ENCODE assay signal across 18 cellular contexts in genomic region chr10:34079702-34080484, GRCh38.
A peak's percentile ranks its signal among the peaks of the same experiment; 100 is the strongest.
DNase-seq lines count a peak whose midpoint lies in the region; ATAC-seq and TF ChIP-seq lines count a peak whose summit lies in the region.
"Had no signal": no experiment of that assay in that cellular context is flagged by ENCODE, and none has a peak within 500 bp of the region (broad histone marks: within the 10 kb centered on the region; RNA-seq: fewer than 3 reads in every experiment).

No MANE protein-coding gene starts in this region.

- no peak overlapping the region for H3K14ac ChIP-seq in mesenchymal stem cell (ENCODE audit: low read length in 2 of 2)

- no peak overlapping the region for H3K4ac ChIP-seq in mesenchymal stem cell (ENCODE audit: low read depth in 1 of 2, low read length in 2 of 2)

- no peak overlapping the region for H2BK5ac ChIP-seq in mesenchymal stem cell (ENCODE audit: low read depth, low read length, poor library complexity, severe bottlenecking)

- H3K79me2 ChIP-seq in GM23338 (replicated peaks; ENCODE audit: insufficient read depth): no peaks in the 10 kb centered on the region

- no peak overlapping the region for H2AK5ac ChIP-seq in mesenchymal stem cell (ENCODE audit: low read length, severe bottlenecking)

- H3K23ac ChIP-seq in mesenchymal stem cell (ENCODE audit: low read length in 2 of 2): no peak overlapping the region

- H4K91ac ChIP-seq in mesenchymal stem cell (ENCODE audit: low read length): no peak overlapping the region

- no peak overlapping the region for H2BK12ac ChIP-seq in mesenchymal stem cell (ENCODE audit: low read length in 2 of 2)

- no peaks in the 10 kb centered on the region for H4K20me1 ChIP-seq in GM23338 (replicated peaks; ENCODE audit: insufficient read depth)
- H4K20me1 ChIP-seq: BLaER1 had no signal

- H3K4me1 Mint-ChIP-seq in GM23338: no peaks in the 10 kb centered on the region
- H3K4me1 Mint-ChIP-seq: CD14-positive monocyte; CD4-positive, alpha-beta memory T cell; H9; IgD-negative memory B cell had no signal

- H3K4me3 ChIP-seq in left ventricle myocardium inferior: no peak overlapping the region
- H3K4me3 ChIP-seq in heart right ventricle: no peak overlapping the region
- H3K4me3 ChIP-seq in GM23338: no peak overlapping the region
- H3K4me3 ChIP-seq in mesenchymal stem cell (ENCODE audit: insufficient read depth in 1 of 2, low read depth in 1 of 2, low read length in 2 of 2): no peak overlapping the region
- H3K4me3 ChIP-seq in upper lobe of left lung: no peak overlapping the region
- H3K4me3 ChIP-seq: BLaER1 had no signal

- ATAC-seq in heart right ventricle: no peak
- no peak for ATAC-seq in GM23338
- no peak for ATAC-seq in upper lobe of left lung (ENCODE audit: low FRiP score in 2 of 2)
- no peak for ATAC-seq in HG03135 (IDR thresholded peaks at IDR 0.05; ENCODE audit: unreplicated experiment)
- ATAC-seq: HepG2 had no signal

- no peak overlapping the region for H3K18ac ChIP-seq in mesenchymal stem cell (ENCODE audit: low read depth in 1 of 2, low read length in 2 of 2)

- H3K36me3 ChIP-seq in left ventricle myocardium inferior (no peaks in the 10 kb centered on the region), heart right ventricle (no peaks in the 10 kb centered on the region), GM23338 (ENCODE audit: insufficient read depth) (no peaks in the 10 kb centered on the region), mesenchymal stem cell (ENCODE audit: control insufficient read depth in 1 of 2, insufficient read depth in 2 of 2, low read depth in 1 of 2, low read length in 2 of 2) (no peaks in the 10 kb centered on the region), upper lobe of left lung (no peaks in the 10 kb centered on the region)
- H3K36me3 ChIP-seq: BLaER1 had no signal

- no peak overlapping the region for H2BK120ac ChIP-seq in mesenchymal stem cell (ENCODE audit: low read depth, low read length)

- H3F3A ChIP-seq in GM23338 (replicated peaks; ENCODE audit: low read depth): no peaks in the 10 kb centered on the region

- H3K27ac Mint-ChIP-seq in GM23338: no peak overlapping the region; the same call in 1 of the 2 replicates
- H3K27ac Mint-ChIP-seq: CD14-positive monocyte; CD4-positive, alpha-beta memory T cell; H9; IgD-negative memory B cell had no signal

- DNase-seq in left ventricle myocardium inferior (no peak), heart right ventricle (no peak), GM23338 (ENCODE audit: low spot score) (no peak), mesenchymal stem cell (no peak), upper lobe of left lung (no peak), NOMO-1 (lab: John Stamatoyannopoulos, UW; ENCODE audit: unreplicated experiment in 2 of 2) (no peak), glomerular visceral epithelial cell (ENCODE audit: extremely low spot score) (no peak)
- DNase-seq: 8988T; CD4-positive, alpha-beta memory T cell; DMS153; DMS79; GDM1; H9 had no signal

- intact Hi-C loops in left ventricle myocardium inferior (cut with micrococcal nuclease): no loop called here
- intact Hi-C loops in heart right ventricle (cut with DNase I): no loop called here

- TF ChIP-seq CTCF in left ventricle myocardium inferior (IDR thresholded peaks at IDR 0.05; ENCODE audit: borderline replicate concordance): no peak
- no peak for TF ChIP-seq CTCF in heart right ventricle (IDR thresholded peaks at IDR 0.05)
- no peak for TF ChIP-seq CTCF in GM23338 (conservative IDR thresholded peaks at IDR 0.05; ENCODE audit: low read depth in 2 of 2)
- no peak for TF ChIP-seq CTCF in upper lobe of left lung (IDR thresholded peaks at IDR 0.05)

- peak overlapping the region; percentile 59 for H2AFZ ChIP-seq in GM23338
- H2AFZ ChIP-seq in mesenchymal stem cell (ENCODE audit: low read depth, low read length): no peak overlapping the region

- 0 out of 2 replicates have a peak, but pooled peaks cover 4% of the 10 kb centered on the region for H3K9me2 ChIP-seq in GM23338 (ENCODE audit: insufficient read depth)

- TF ChIP-seq POLR2A in upper lobe of left lung (IDR thresholded peaks at IDR 0.05): no peak

- H3K9ac ChIP-seq in mesenchymal stem cell (ENCODE audit: low read length): peak overlapping the region; percentile 87
- H3K9ac ChIP-seq: BLaER1 had no signal

- peaks cover 5% of the 10 kb centered on the region; the same call in 1 of the 3 replicates for H3K36me3 Mint-ChIP-seq in GM23338 (ENCODE audit: low read depth)
- H3K36me3 Mint-ChIP-seq: CD14-positive monocyte; CD4-positive, alpha-beta memory T cell; IgD-negative memory B cell had no signal

- no peak for TF ChIP-seq EP300 in upper lobe of left lung (IDR thresholded peaks at IDR 0.05)

- H3K27ac ChIP-seq in left ventricle myocardium inferior (replicated peaks) (peak overlapping the region; percentile 62), heart right ventricle (peak overlapping the region in 3 of 10 donors; percentile 24 to 68 (median 55)), GM23338 (ENCODE audit: low read depth) (no peak overlapping the region), mesenchymal stem cell (ENCODE audit: low read length, poor library complexity, severe bottlenecking) (no peak overlapping the region), upper lobe of left lung (peak overlapping the region in 3 of 4 donors; percentile 31 to 46 (median 38))
- H3K27ac ChIP-seq: BLaER1 had no signal

- H3K9me3 Mint-ChIP-seq in GM23338: peaks cover 10% of the 10 kb centered on the region

- WGBS in heart right ventricle, 2 donors: 92 to 97% methylated on average over 17 of the region's 17 CpGs
- 85% methylated on average over 12 of the region's 17 CpGs for WGBS in mesenchymal stem cell
- 93 to 95% methylated on average over 17 of the region's 17 CpGs for WGBS in upper lobe of left lung, 2 donors

- peaks cover 5% of the 10 kb centered on the region for H3K27me3 Mint-ChIP-seq in GM23338 (ENCODE audit: insufficient read depth, low read depth, poor library complexity)
- H3K27me3 Mint-ChIP-seq: IgD-negative memory B cell had no signal

- no peaks in the 10 kb centered on the region for H3K79me1 ChIP-seq in mesenchymal stem cell (replicated peaks; ENCODE audit: low read length, poor library complexity, severe bottlenecking)

- peak overlapping the region; percentile 36 for H2BK15ac ChIP-seq in mesenchymal stem cell (ENCODE audit: low read depth, poor library complexity, severe bottlenecking)

- no peak overlapping the region for H4K8ac ChIP-seq in mesenchymal stem cell (ENCODE audit: low read length)

- H3K27me3 ChIP-seq in left ventricle myocardium inferior (ENCODE audit: low read depth): no peaks in the 10 kb centered on the region
- no peaks in the 10 kb centered on the region for H3K27me3 ChIP-seq in heart right ventricle
- no peaks in the 10 kb centered on the region for H3K27me3 ChIP-seq in GM23338 (ENCODE audit: insufficient read depth)
- no peaks in the 10 kb centered on the region for H3K27me3 ChIP-seq in mesenchymal stem cell (ENCODE audit: control insufficient read depth in 1 of 2, insufficient read depth in 1 of 2, low read length in 2 of 2)
- H3K27me3 ChIP-seq in upper lobe of left lung: no peaks in the 10 kb centered on the region
- H3K27me3 ChIP-seq: BLaER1 had no signal

- H3K9me3 ChIP-seq in left ventricle myocardium inferior (replicated peaks) (peaks cover 28% of the 10 kb centered on the region), heart right ventricle (peaks cover 0 to 32% (median 7%) of the 10 kb centered on the region in 11 donors), mesenchymal stem cell (ENCODE audit: control insufficient read depth, low read length) (peaks cover 8% of the 10 kb centered on the region), upper lobe of left lung (peaks cover 0 to 12% (median 2%) of the 10 kb centered on the region in 4 donors)

- H3K4me1 ChIP-seq in left ventricle myocardium inferior (peaks cover 24% of the 10 kb centered on the region), heart right ventricle (peaks cover 2 to 43% (median 12%) of the 10 kb centered on the region in 9 donors), GM23338 (ENCODE audit: insufficient read depth) (no peaks in the 10 kb centered on the region), mesenchymal stem cell (ENCODE audit: control insufficient read depth, insufficient read depth, low read depth, low read length) (no peaks in the 10 kb centered on the region), upper lobe of left lung (no peaks in the 10 kb centered on the region)

- H3K4me3 Mint-ChIP-seq in GM23338: no peak overlapping the region
- H3K4me3 Mint-ChIP-seq: CD14-positive monocyte; CD4-positive, alpha-beta memory T cell; H9; IgD-negative memory B cell had no signal

- no peak overlapping the region for H3K4me2 ChIP-seq in GM23338
- no peak overlapping the region for H3K4me2 ChIP-seq in mesenchymal stem cell (ENCODE audit: low read length, poor library complexity, severe bottlenecking)
- H3K4me2 ChIP-seq: BLaER1 had no signal

TF ChIP-seq in GM23338, 12 proteins besides CTCF, POLR2A, EP300 and RAD21 (continues in another document):
- TF ChIP-seq POLR2AphosphoS5 (IDR thresholded peaks at IDR 0.05; ENCODE audit: low read depth) (no peak), STAT1 (IDR thresholded peaks at IDR 0.05; ENCODE audit: unreplicated experiment) (no peak)

Comparison
In these comparisons a context has a peak if more than half of its experiments do, and no peak if none do; other contexts are left out.
1. H3K27ac ChIP-seq: peak in left ventricle myocardium inferior (single experiment) and upper lobe of left lung (3 of 4); none in GM23338 (single experiment) and mesenchymal stem cell (single experiment).